ENCODE assay signal across 17 cellular contexts in the genomic region with DNA sequence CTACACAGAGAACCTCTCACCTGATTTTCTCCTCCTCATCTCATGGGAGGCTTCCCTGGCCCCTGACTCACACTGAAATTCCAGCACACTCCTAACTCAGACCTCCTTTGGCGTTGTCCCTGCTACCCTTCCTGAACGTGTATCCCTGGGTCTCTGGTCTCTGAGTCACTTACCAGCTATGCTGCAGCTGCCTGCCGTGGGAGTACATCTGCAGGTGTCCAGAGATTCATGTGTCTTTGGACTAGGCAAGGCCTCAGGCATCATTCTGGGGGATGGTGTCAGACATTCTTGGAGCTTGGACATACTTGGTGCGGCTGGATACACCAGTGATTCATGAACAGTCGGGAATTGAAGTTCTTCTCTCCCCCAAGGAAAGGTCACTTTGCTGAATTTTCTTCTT.
DNase-seq lines count a peak whose midpoint lies in the region; ATAC-seq, FAIRE-seq and TF ChIP-seq lines count a peak whose summit lies in the region.
"Had no signal": no experiment of that assay in that cellular context is flagged by ENCODE, and none has a peak within 500 bp of the region (broad histone marks: within the 10 kb centered on the region; RNA-seq: fewer than 3 reads in every experiment).

No MANE protein-coding gene starts in this region.

- H3K4me3 ChIP-seq in astrocyte of the cerebellum (ENCODE audit: low read depth, low read length) (no peak overlapping the region), keratinocyte (ENCODE audit: control insufficient read depth in 2 of 3, extremely low read depth in 1 of 3, insufficient read depth in 2 of 3, low read depth in 1 of 3, low read length in 3 of 3) (no peak overlapping the region)
- H3K4me3 ChIP-seq: upper lobe of left lung had no signal

- no peaks in the 10 kb centered on the region for H3K36me3 ChIP-seq in keratinocyte (ENCODE audit: control insufficient read depth in 2 of 2, extremely low read depth in 1 of 2, insufficient read depth in 2 of 2, low read length in 2 of 2)
- H3K36me3 ChIP-seq: upper lobe of left lung had no signal

- H3K4me1 ChIP-seq in keratinocyte (ENCODE audit: control insufficient read depth, extremely low read depth, insufficient read depth, low read length), result peaks cover 28% of the 10 kb centered on the region
- H3K4me1 ChIP-seq: upper lobe of left lung had no signal

- no peaks in the 10 kb centered on the region for H3K79me2 ChIP-seq in keratinocyte (ENCODE audit: control insufficient read depth, insufficient read depth, low read length)

- dilution Hi-C loops in keratinocyte (cut with MboI; ENCODE audit: extremely low pct_ligation_motif_present, low sequenced_read_pairs), result no loop called here

- TF ChIP-seq CTCF in astrocyte of the cerebellum (IDR thresholded peaks at IDR 0.05; ENCODE audit: low read depth, low read length, missing control alignments) (no peak), keratinocyte (optimal IDR thresholded peaks at IDR 0.05 in 1 of 3, IDR thresholded peaks at IDR 0.05 in 1 of 3, conservative IDR thresholded peaks at IDR 0.05 in 1 of 3; ENCODE audit: extremely low read depth in 1 of 3, insufficient read depth in 2 of 3, low read length in 3 of 3) (no peak)

- H2AFZ ChIP-seq in keratinocyte (ENCODE audit: control insufficient read depth, low read length), result no peak overlapping the region

- H3K27me3 ChIP-seq in keratinocyte (ENCODE audit: control insufficient read depth, extremely low read depth, insufficient read depth, low read length), result no peaks in the 10 kb centered on the region
- H3K27me3 ChIP-seq: upper lobe of left lung had no signal

- no peak overlapping the region for H3K27ac Mint-ChIP-seq in stimulated activated naive CD8-positive, alpha-beta T cell treated with anti-CD3 and anti-CD28 coated beads, Interleukin-15, amount 100 ng/mL, for 72 hours
- H3K27ac Mint-ChIP-seq: activated T-cell treated with anti-CD3 and anti-CD28 coated beads, Interleukin-2, amount 50 U/mL, for 24 hours; IgD-negative memory B cell; naive B cell had no signal

- FAIRE-seq in keratinocyte (lab: Jason Lieb, UNC), result peak; percentile 100
- FAIRE-seq: endometrium, small intestine had no signal

- no peaks in the 10 kb centered on the region for H3K9me3 ChIP-seq in keratinocyte (ENCODE audit: control insufficient read depth, low read depth, low read length)
- H3K9me3 ChIP-seq: upper lobe of left lung had no signal

- peak overlapping the region; percentile 68 for H3K27ac ChIP-seq in keratinocyte (ENCODE audit: control insufficient read depth, insufficient read depth, low read length)
- H3K27ac ChIP-seq: upper lobe of left lung had no signal

- H3K9me3 Mint-ChIP-seq in stimulated activated naive CD8-positive, alpha-beta T cell treated with anti-CD3 and anti-CD28 coated beads, Interleukin-15, amount 100 ng/mL, for 72 hours, result peaks cover 0 to 17% of the 10 kb centered on the region in 2 donors

- H4K20me1 ChIP-seq in keratinocyte (ENCODE audit: control insufficient read depth, extremely low read depth, insufficient read depth, low read length), result no peaks in the 10 kb centered on the region

- in situ Hi-C loops in astrocyte of the cerebellum (cut with HindIII; ENCODE audit: low sequenced_read_pairs), result no loop called here

- no peak overlapping the region for H3K4me3 Mint-ChIP-seq in stimulated activated naive CD8-positive, alpha-beta T cell treated with anti-CD3 and anti-CD28 coated beads, Interleukin-15, amount 100 ng/mL, for 72 hours
- H3K4me3 Mint-ChIP-seq: activated T-cell treated with anti-CD3 and anti-CD28 coated beads, Interleukin-2, amount 50 U/mL, for 24 hours; IgD-negative memory B cell; naive B cell had no signal

- H3K4me1 Mint-ChIP-seq in stimulated activated naive CD8-positive, alpha-beta T cell treated with anti-CD3 and anti-CD28 coated beads, Interleukin-15, amount 100 ng/mL, for 72 hours, result no peaks in the 10 kb centered on the region
- H3K4me1 Mint-ChIP-seq: IgD-negative memory B cell, naive B cell had no signal

- no peak for DNase-seq in stimulated activated naive CD8-positive, alpha-beta T cell treated with anti-CD3 and anti-CD28 coated beads, Interleukin-15, Interleukin-2, amounts not matched to agents 100 U/mL and 50 U/mL, for 24 hours
- no peak for DNase-seq in stimulated activated naive CD8-positive, alpha-beta T cell treated with anti-CD3 and anti-CD28 coated beads, Interleukin-15, amount 100 ng/mL, for 72 hours
- DNase-seq in astrocyte of the cerebellum (ENCODE audit: low read depth) (peak; percentile 92), keratinocyte (ENCODE audit: low read depth, low spot score) (peak; percentile 100), NCI-H774 (lab: John Stamatoyannopoulos, UW) (no peak), GF-D8 (lab: John Stamatoyannopoulos, UW) (no peak), NCI-H510A (lab: John Stamatoyannopoulos, UW) (no peak)
- no peak for DNase-seq in stimulated activated CD4-positive, alpha-beta T cell treated with anti-CD3 and anti-CD28 coated beads, Interleukin-2, amount 100 ng/mL, for 48 hours
- DNase-seq: activated CD4-positive, CD25-positive, alpha-beta regulatory T cell treated with anti-CD3 and anti-CD28 coated beads, Interleukin-2, amount 50 U/mL, for 72 hours; activated T-cell treated with anti-CD3 and anti-CD28 coated beads, Interleukin-2, amount 50 U/mL, for 24 hours; naive B cell; NCI-H187; NK-92 treated with Interleukin-12 subunit alpha and Interleukin-12 subunit beta, amount 100 ng/mL, for 24 hours; small intestine; upper lobe of left lung had no signal

- peak; percentile 14 for ATAC-seq in stimulated activated naive CD8-positive, alpha-beta T cell treated with anti-CD3 and anti-CD28 coated beads, Interleukin-15, Interleukin-2, amounts not matched to agents 100 U/mL and 50 U/mL, for 24 hours
- no peak for ATAC-seq in stimulated activated naive CD8-positive, alpha-beta T cell treated with anti-CD3 and anti-CD28 coated beads, Interleukin-15, amount 100 ng/mL, for 72 hours

- H3K27me3 Mint-ChIP-seq in stimulated activated naive CD8-positive, alpha-beta T cell treated with anti-CD3 and anti-CD28 coated beads, Interleukin-15, amount 100 ng/mL, for 72 hours, result peaks cover 15% of the 10 kb centered on the region

- peak overlapping the region; percentile 64 for H3K4me2 ChIP-seq in keratinocyte (ENCODE audit: control insufficient read depth, extremely low read depth, insufficient read depth, low read depth, low read length)

- H3K9ac ChIP-seq in keratinocyte (ENCODE audit: control insufficient read depth, extremely low read depth, insufficient read depth, low read length), result no peak overlapping the region

- H3K9me1 ChIP-seq in keratinocyte (ENCODE audit: control insufficient read depth, extremely low read depth, insufficient read depth, low read length), result no peaks in the 10 kb centered on the region

Comparison
In these comparisons a context has a peak if more than half of its experiments do, and no peak if none do; other contexts are left out.
1. DNase-seq: peak in astrocyte of the cerebellum (single experiment) and keratinocyte (single experiment); none in stimulated activated naive CD8-positive, alpha-beta T cell treated with anti-CD3 and anti-CD28 coated beads, Interleukin-15, Interleukin-2, amounts not matched to agents 100 U/mL and 50 U/mL, for 24 hours (single experiment), stimulated activated naive CD8-positive, alpha-beta T cell treated with anti-CD3 and anti-CD28 coated beads, Interleukin-15, amount 100 ng/mL, for 72 hours (0 of 2), stimulated activated CD4-positive, alpha-beta T cell treated with anti-CD3 and anti-CD28 coated beads, Interleukin-2, amount 100 ng/mL, for 48 hours (0 of 2), NCI-H774 (single experiment), GF-D8 (single experiment) and NCI-H510A (single experiment).